Comparison of ENCODE assay signal across 8 cellular contexts in genomic region chr1:43529206-43529731, GRCh38. TPM values are rescaled to one million over a fixed set of nuclear protein-coding genes. Genes with fewer than 3 reads are reported as not detected.
DNase-seq lines count a peak whose midpoint lies in the region; ATAC-seq and TF ChIP-seq lines count a peak whose summit lies in the region.

No MANE protein-coding gene starts in this region.

- POLR2A ChIA-PET in HEK293T (lab: Yijun Ruan, JAX) = interaction anchor here (0.8 kb wide), 1 partner anchor 121 kb away, joined by 4 read pairs; the partner anchor contains the start of gene KDM4A
- POLR2A ChIA-PET in activated CD4-positive, alpha-beta T cell treated with anti-CD3 and anti-CD28 coated beads for 36 hours (lab: Charles Lee) = no interaction called here

- H3K9me3 Mint-ChIP-seq in activated CD4-positive, alpha-beta T cell treated with anti-CD3 and anti-CD28 coated beads for 36 hours (ENCODE audit: low read depth) = no peaks in the 10 kb centered on the region

- peaks cover 37% of the 10 kb centered on the region for H3K27me3 Mint-ChIP-seq in activated CD4-positive, alpha-beta T cell treated with anti-CD3 and anti-CD28 coated beads for 36 hours

- H3K4me3 Mint-ChIP-seq in activated CD4-positive, alpha-beta T cell treated with anti-CD3 and anti-CD28 coated beads for 36 hours = no peak overlapping the region

- no peak overlapping the region for H3K4me3 ChIP-seq in choroid plexus epithelial cell (ENCODE audit: low read depth, low read length)

- no peak overlapping the region for H3K27ac Mint-ChIP-seq in activated CD4-positive, alpha-beta T cell treated with anti-CD3 and anti-CD28 coated beads for 36 hours

- CTCF ChIA-PET in HEK293T (lab: Yijun Ruan, JAX) = interaction anchor here (0.7 to 2.0 kb wide), 7 partner anchors 9 to 519 kb away, joined by 3 to 15 read pairs (median 4); no protein-coding TSS in a partner anchor
- CTCF ChIA-PET in activated CD4-positive, alpha-beta T cell treated with anti-CD3 and anti-CD28 coated beads for 36 hours (lab: Charles Lee) = interaction anchor here (0.6 to 2.3 kb wide), 14 partner anchors 10 to 645 kb away, joined by 3 to 11 read pairs (median 4); partner anchors contain the start of gene ATP6V0B

- peak; percentile 97 for TF ChIP-seq CTCF in choroid plexus epithelial cell (conservative IDR thresholded peaks at IDR 0.05; ENCODE audit: low read depth, low read length)

- peak; percentile 75 for ATAC-seq in activated CD4-positive, alpha-beta T cell treated with anti-CD3 and anti-CD28 coated beads for 36 hours
- ATAC-seq in HG02852 (IDR thresholded peaks at IDR 0.05; ENCODE audit: unreplicated experiment) = no peak

- H3K36me3 Mint-ChIP-seq in activated CD4-positive, alpha-beta T cell treated with anti-CD3 and anti-CD28 coated beads for 36 hours (ENCODE audit: low read depth) = no peaks in the 10 kb centered on the region

- intact Hi-C loops in activated CD4-positive, alpha-beta T cell treated with anti-CD3 and anti-CD28 coated beads for 36 hours (cut with DNase I, micrococcal nuclease) = loop anchor here (1.0 to 2.0 kb wide), 9 partner anchors 121 to 518 kb away; partner anchors contain the start of genes KDM4A (in 2 of the 2), ST3GAL3 (in 2 of the 2) and IPO13 (in 1 of the 2)

- DNase-seq in Ammon's horn (ENCODE audit: low spot score) (peak; percentile 89), HEK293T (ENCODE audit: extremely low spot score) (peak; percentile 85), NCI-H524 treated with DMSO at 0.1 percent for 48 hours (lab: John Stamatoyannopoulos, UW) (peak; percentile 51), choroid plexus epithelial cell (ENCODE audit: low read depth) (peak; percentile 92), left kidney (ENCODE audit: low read depth, low spot score) (peak; percentile 94)
- DNase-seq in activated CD4-positive, alpha-beta T cell treated with anti-CD3 and anti-CD28 coated beads for 36 hours = peak; percentile 90
- peak; percentile 82 for DNase-seq in stimulated activated CD4-positive, alpha-beta T cell treated with anti-CD3 and anti-CD28 coated beads, Interleukin-4, amount 100 ng/mL, for 1 hour

- H3K4me1 Mint-ChIP-seq in activated CD4-positive, alpha-beta T cell treated with anti-CD3 and anti-CD28 coated beads for 36 hours = peaks cover 20% of the 10 kb centered on the region

TF ChIP-seq in HEK293T, 16 proteins besides CTCF, POLR2A, EP300 and RAD21:
- TF ChIP-seq FOXM1 (IDR thresholded peaks at IDR 0.05; ENCODE audit: borderline replicate concordance) (no peak), SP1 (IDR thresholded peaks at IDR 0.05) (no peak), FOXK2 (IDR thresholded peaks at IDR 0.05) (no peak), HDGF (IDR thresholded peaks at IDR 0.05; ENCODE audit: borderline replicate concordance) (no peak), CTBP1 (IDR thresholded peaks at IDR 0.05; ENCODE audit: borderline replicate concordance) (no peak), LEF1 (IDR thresholded peaks at IDR 0.05; ENCODE audit: borderline replicate concordance) (no peak), SUZ12 (IDR thresholded peaks at IDR 0.05) (no peak), TARDBP (IDR thresholded peaks at IDR 0.05) (no peak), NFRKB (IDR thresholded peaks at IDR 0.05) (no peak), FOXA1 (IDR thresholded peaks at IDR 0.05) (no peak), PKNOX1 (IDR thresholded peaks at IDR 0.05) (no peak), ARNT (IDR thresholded peaks at IDR 0.05) (no peak), ZNF384 (IDR thresholded peaks at IDR 0.05) (no peak), BHLHE40 (IDR thresholded peaks at IDR 0.05; ENCODE audit: borderline replicate concordance) (no peak)

RNA-seq across cellular contexts. Expression of gene PTPRF, which starts 1.4 kb away (rescaled TPM):
- total RNA-seq in activated CD4-positive, alpha-beta T cell treated with anti-CD3 and anti-CD28 coated beads for 36 hours = 1 to 10 TPM; 5.1 to 6.8 TPM
